8 cellular contexts compared by ENCODE assay signal in genomic region chr6:31068738-31069340, GRCh38. TPM values are rescaled to one million over a fixed set of nuclear protein-coding genes. Genes with fewer than 3 reads are reported as not detected.
A peak's percentile ranks its signal among the peaks of the same experiment; 100 is the strongest.
DNase-seq lines count a peak whose midpoint lies in the region; FAIRE-seq and TF ChIP-seq lines count a peak whose summit lies in the region.

No MANE protein-coding gene starts in this region.

- H3K36me3 ChIP-seq in SJCRH30 (no peaks in the 10 kb centered on the region), osteoblast (ENCODE audit: insufficient read depth, low read length) (no peaks in the 10 kb centered on the region), thyroid gland (no peaks in the 10 kb centered on the region)

- no peak overlapping the region for H3K4me2 ChIP-seq in osteoblast (ENCODE audit: insufficient read depth, low read length)

- H4K20me1 ChIP-seq in osteoblast (ENCODE audit: insufficient read depth, low read length): no peaks in the 10 kb centered on the region

- WGBS in thyroid gland, 2 donors: 48 to 55% methylated on average over 13 of the region's 13 CpGs

- intact Hi-C loops in thyroid gland (cut with DNase I): no loop called here

- H3K4me1 ChIP-seq in SJCRH30 (peaks cover 18% of the 10 kb centered on the region), osteoblast (ENCODE audit: insufficient read depth, low read length) (peaks cover 11% of the 10 kb centered on the region), thyroid gland (peaks cover 27 to 34% of the 10 kb centered on the region in 2 donors)

- no peaks in the 10 kb centered on the region for H3K79me2 ChIP-seq in osteoblast (ENCODE audit: insufficient read depth, low read length)

- H3K4me3 ChIP-seq in SJCRH30: no peak overlapping the region
- no peak overlapping the region for H3K4me3 ChIP-seq in osteoblast (ENCODE audit: insufficient read depth, low read length)
- H3K4me3 ChIP-seq in thyroid gland (replicated peaks in 1 of 3): no peak overlapping the region

- FAIRE-seq in frontal cortex (lab: Jason Lieb, UNC): peak; percentile 31

- TF ChIP-seq POLR2A in thyroid gland (IDR thresholded peaks at IDR 0.05): no peak

- DNase-seq in GDM1 (lab: John Stamatoyannopoulos, UW) (peak; percentile 51), LHCN-M2 (ENCODE audit: low read depth) (peak; percentile 75), SJCRH30 (peak; percentile 63 to 79), frontal cortex (ENCODE audit: low spot score in 2 of 2) (peak; percentile 66 to 72), osteoblast (ENCODE audit: insufficient read length, low spot score, missing footprints) (peak; percentile 93), thyroid gland (peak; percentile 71 to 81), NCI-H128 (lab: John Stamatoyannopoulos, UW; ENCODE audit: unreplicated experiment) (no peak)
- peak; percentile 49 for DNase-seq in activated T-helper 9 cell treated with anti-CD3 and anti-CD28 coated beads, Interleukin-2, amount 50 U/mL, for 16 hours (ENCODE audit: low read depth)

- H3K9me3 ChIP-seq in SJCRH30 (replicated peaks) (no peaks in the 10 kb centered on the region; the same call in 1 of the 2 replicates), osteoblast (ENCODE audit: low read depth, low read length) (no peaks in the 10 kb centered on the region), thyroid gland (no peaks in the 10 kb centered on the region)

- H3K27me3 ChIP-seq in SJCRH30 (no peaks in the 10 kb centered on the region), osteoblast (ENCODE audit: insufficient read depth, low read length) (no peaks in the 10 kb centered on the region), thyroid gland (no peaks in the 10 kb centered on the region)

- H3K27ac ChIP-seq in SJCRH30 (no peak overlapping the region), osteoblast (ENCODE audit: low read depth, low read length) (no peak overlapping the region), thyroid gland (no peak overlapping the region)

- H2AFZ ChIP-seq in osteoblast (ENCODE audit: low read length): no peak overlapping the region

- TF ChIP-seq CTCF in osteoblast (IDR thresholded peaks at IDR 0.05; ENCODE audit: extremely low read depth, low read depth, low read length): peak; percentile 96
- peak; percentile 55 to 89 (median 72) for TF ChIP-seq CTCF in thyroid gland (IDR thresholded peaks at IDR 0.05)

RNA-seq across cellular contexts. Expression of gene C6orf15, which starts 43.5 kb away (rescaled TPM):
- total RNA-seq in LHCN-M2 (2014; rRNA removed) (0.40 and 0.71 TPM in 2 replicates), frontal cortex (not detected), osteoblast (not detected in 2 replicates), thyroid gland (not detected)
- 1.5 TPM for polyA plus RNA-seq in LHCN-M2 (2012)
- 2.3 and 3.4 TPM in 2 replicates for total RNA-seq in SJCRH30 (2014; rRNA removed; shearing (Covaris generic))

RNA-seq across cellular contexts. Expression of gene PSORS1C1, which starts 45.8 kb away (rescaled TPM):
- total RNA-seq in LHCN-M2 (2014; rRNA removed): 0.64 and 0.69 TPM in 2 replicates
- polyA plus RNA-seq in LHCN-M2 (2012): 3.1 TPM
- 0.48 and 0.67 TPM in 2 replicates for total RNA-seq in SJCRH30 (2014; rRNA removed; shearing (Covaris generic))
- not detected for total RNA-seq in frontal cortex
- 1.2 and 2.2 TPM in 2 replicates for total RNA-seq in osteoblast
- 1 to 10 TPM; 1.6 to 3.8 (median 2.4) TPM for total RNA-seq in thyroid gland

RNA-seq across cellular contexts. Expression of gene CDSN, which starts 51.4 kb away (rescaled TPM):
- total RNA-seq in LHCN-M2 (2014; rRNA removed) (not detected in 2 replicates), frontal cortex (not detected), osteoblast (not detected in 2 replicates), thyroid gland (under 1 TPM in 1 of 4 donors, not detected in 3; 0.34 TPM)
- polyA plus RNA-seq in LHCN-M2 (2012): 0.23 TPM
- total RNA-seq in SJCRH30 (2014; rRNA removed; shearing (Covaris generic)): 0.06 TPM in 1 of 2 replicates, not detected in the other

RNA-seq across cellular contexts. Expression of gene MUC22, which starts 58.6 kb away (rescaled TPM):
- total RNA-seq in LHCN-M2 (2014; rRNA removed) (not detected in 2 replicates), frontal cortex (not detected), osteoblast (not detected in 2 replicates), thyroid gland (not detected)
- polyA plus RNA-seq in LHCN-M2 (2012): not detected
- not detected in 2 replicates for total RNA-seq in SJCRH30 (2014; rRNA removed; shearing (Covaris generic))
